Comparison of ENCODE assay signal across 1 cellular context in genomic region chr20:57773059-57773815, GRCh38.
TF ChIP-seq lines count a peak whose summit lies in the region.

No MANE protein-coding gene starts in this region.

TF ChIP-seq in HEK293, 187 proteins besides CTCF, POLR2A, EP300 and RAD21 (continued from another document):
- TF ChIP-seq, protein P1, sequence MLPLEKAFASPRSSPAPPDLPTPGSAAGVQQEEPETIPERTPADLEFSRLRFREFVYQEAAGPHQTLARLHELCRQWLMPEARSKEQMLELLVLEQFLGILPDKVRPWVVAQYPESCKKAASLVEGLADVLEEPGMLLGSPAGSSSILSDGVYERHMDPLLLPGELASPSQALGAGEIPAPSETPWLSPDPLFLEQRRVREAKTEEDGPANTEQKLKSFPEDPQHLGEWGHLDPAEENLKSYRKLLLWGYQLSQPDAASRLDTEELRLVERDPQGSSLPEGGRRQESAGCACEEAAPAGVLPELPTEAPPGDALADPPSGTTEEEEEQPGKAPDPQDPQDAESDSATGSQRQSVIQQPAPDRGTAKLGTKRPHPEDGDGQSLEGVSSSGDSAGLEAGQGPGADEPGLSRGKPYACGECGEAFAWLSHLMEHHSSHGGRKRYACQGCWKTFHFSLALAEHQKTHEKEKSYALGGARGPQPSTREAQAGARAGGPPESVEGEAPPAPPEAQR (tag by site-specific recombination; IDR thresholded peaks at IDR 0.05): no peak
- no peak for TF ChIP-seq ZBTB20 (tag by site-specific recombination; IDR thresholded peaks at IDR 0.05)
- no peak for TF ChIP-seq MYNN (tag by site-specific recombination; IDR thresholded peaks at IDR 0.05; ENCODE audit: borderline replicate concordance)
